Comparison of ENCODE assay signal across 9 cellular contexts in genomic region chr1:7705908-7706216, GRCh38.
A peak's percentile ranks its signal among the peaks of the same experiment; 100 is the strongest.
DNase-seq lines count a peak whose midpoint lies in the region; ATAC-seq and TF ChIP-seq lines count a peak whose summit lies in the region.
"Had no signal": no experiment of that assay in that cellular context is flagged by ENCODE, and none has a peak within 500 bp of the region (broad histone marks: within the 10 kb centered on the region; RNA-seq: fewer than 3 reads in every experiment).

No MANE protein-coding gene starts in this region.

- no peak overlapping the region for H2AFZ ChIP-seq in H9 (ENCODE audit: low read length)

- peak overlapping the region; percentile 30 to 73 (median 54) for H3K4me3 ChIP-seq in esophagus squamous epithelium
- no peak overlapping the region for H3K4me3 ChIP-seq in skeletal muscle satellite cell (ENCODE audit: low read length)

- TF ChIP-seq CTCF in H9 (conservative IDR thresholded peaks at IDR 0.05) (no peak), VCaP (conservative IDR thresholded peaks at IDR 0.05) (no peak), esophagus squamous epithelium (IDR thresholded peaks at IDR 0.05) (no peak)

- no peak for DNase-seq in H9
- DNase-seq in esophagus squamous epithelium (lab: John Stamatoyannopoulos, UW), result no peak
- no peak for DNase-seq in effector CD8-positive, alpha-beta T cell (lab: John Stamatoyannopoulos, UW)
- DNase-seq in NCI-H2196 (lab: John Stamatoyannopoulos, UW; ENCODE audit: unreplicated experiment), result no peak
- DNase-seq: cerebellar nuclear complex; stimulated activated CD4-positive, alpha-beta T cell treated with anti-CD3 and anti-CD28 coated beads, Interleukin-4, amount 100 ng/mL, for 1 hour had no signal

- no peak for ATAC-seq in GM21576 (IDR thresholded peaks at IDR 0.05; ENCODE audit: unreplicated experiment)

- no peak for TF ChIP-seq POLR2A in esophagus squamous epithelium (IDR thresholded peaks at IDR 0.05)

- H3K4me3 Mint-ChIP-seq in H9, result peak overlapping the region; percentile 54 to 80

- H3K27ac Mint-ChIP-seq in H9, result no peak overlapping the region

- H3K23ac ChIP-seq in H9 (ENCODE audit: insufficient read length, low read depth, low read length), result no peak overlapping the region

- H3K4me1 Mint-ChIP-seq in H9, result peaks cover 18 to 24% of the 10 kb centered on the region in 2 experiments

- H3K14ac ChIP-seq in H9 (ENCODE audit: insufficient read depth, low read length), result no peak overlapping the region

- intact Hi-C loops in esophagus squamous epithelium (cut with DNase I), result no loop called here

- H3K9me3 ChIP-seq in H9 (ENCODE audit: control insufficient read depth, low read depth, low read length), result no peaks in the 10 kb centered on the region
- H3K9me3 ChIP-seq in esophagus squamous epithelium, result no peaks in the 10 kb centered on the region
- H3K9me3 ChIP-seq in skeletal muscle satellite cell (replicated peaks; ENCODE audit: low read length), result no peaks in the 10 kb centered on the region

- H2BK5ac ChIP-seq in H9 (ENCODE audit: insufficient read length, low read length), result no peak overlapping the region

- peaks cover 8% of the 10 kb centered on the region for H3K23me2 ChIP-seq in H9 (ENCODE audit: insufficient read length, low read depth, low read length, poor library complexity, severe bottlenecking)

- H4K8ac ChIP-seq in H9 (replicated peaks; ENCODE audit: insufficient read length, low read depth, low read length), result no peak overlapping the region

- H3K56ac ChIP-seq in H9 (ENCODE audit: insufficient read length, low read depth, low read length), result no peak overlapping the region

- H3K36me3 ChIP-seq in esophagus squamous epithelium, result no peaks in the 10 kb centered on the region
- H3K36me3 ChIP-seq in skeletal muscle satellite cell (ENCODE audit: insufficient read depth, low read length), result no peaks in the 10 kb centered on the region

- no peak overlapping the region for H2BK120ac ChIP-seq in H9 (ENCODE audit: low read depth, low read length, poor library complexity, severe bottlenecking)

- no peak overlapping the region for H3T11ph ChIP-seq in H9 (ENCODE audit: low read length)

- H4K5ac ChIP-seq in H9 (ENCODE audit: insufficient read length, low read depth, low read length), result no peak overlapping the region

- no peak overlapping the region for H4K91ac ChIP-seq in H9 (ENCODE audit: insufficient read length, low read depth, low read length)

- no peaks in the 10 kb centered on the region for H3K36me3 Mint-ChIP-seq in H9 (ENCODE audit: insufficient read depth in 1 of 3, low read depth in 3 of 3)

- no peak overlapping the region for H2BK20ac ChIP-seq in H9 (ENCODE audit: low read depth, low read length, poor library complexity, severe bottlenecking)

- H3K79me1 ChIP-seq in H9 (ENCODE audit: insufficient read depth, low read depth, low read length, poor library complexity, severe bottlenecking), result no peaks in the 10 kb centered on the region

- no CpG with 5 or more reads among the region's 7 CpGs for WGBS in H9 (ENCODE audit: extremely low coverage, insufficient read length, low lambda C conversion rate)
- WGBS in esophagus squamous epithelium, 2 donors, result 24 to 49% methylated on average over 7 of the region's 7 CpGs

- no peak overlapping the region for H2BK15ac ChIP-seq in H9 (ENCODE audit: low read depth, low read length)

- H2AK5ac ChIP-seq in H9 (ENCODE audit: insufficient read length, low read length), result no peak overlapping the region

- H3K4me1 ChIP-seq in H9 (ENCODE audit: insufficient read depth, low read length) (0 out of 2 replicates have a peak, but pooled peaks cover 3% of the 10 kb centered on the region), esophagus squamous epithelium (peaks cover 0 to 23% (median 8%) of the 10 kb centered on the region in 3 donors), skeletal muscle satellite cell (ENCODE audit: control insufficient read depth, insufficient read depth, low read length) (peaks cover 10% of the 10 kb centered on the region)

- no peaks in the 10 kb centered on the region for H3K9me3 Mint-ChIP-seq in H9

- no peak overlapping the region for H2BK12ac ChIP-seq in H9 (ENCODE audit: insufficient read length, low read depth, low read length)

- no peak overlapping the region for H3K9ac ChIP-seq in H9 (ENCODE audit: extremely low read depth, insufficient read length, low read length)
- no peak overlapping the region for H3K9ac ChIP-seq in skeletal muscle satellite cell (ENCODE audit: low read depth, low read length)

- no peak overlapping the region for H3K18ac ChIP-seq in H9 (ENCODE audit: insufficient read length, low read depth, low read length)

- H3K27ac ChIP-seq in H9 (ENCODE audit: insufficient read length, low read depth, low read length) (no peak overlapping the region), VCaP (peak overlapping the region; percentile 44), esophagus squamous epithelium (peak overlapping the region; percentile 48 to 77 (median 72))

- no peak overlapping the region for H3K4ac ChIP-seq in H9 (ENCODE audit: low read depth, low read length)

- H3K4me2 ChIP-seq in H9 (ENCODE audit: insufficient read depth, insufficient read length, low read length) (no peak overlapping the region), skeletal muscle satellite cell (ENCODE audit: low read length) (peak overlapping the region; percentile 29)

- H4K20me1 ChIP-seq in H9 (ENCODE audit: control insufficient read depth, insufficient read depth, insufficient read length), result no peaks in the 10 kb centered on the region

- peaks cover 55% of the 10 kb centered on the region for H3K27me3 Mint-ChIP-seq in H9 (ENCODE audit: low read depth)

- no peaks in the 10 kb centered on the region for H3K79me2 ChIP-seq in H9 (ENCODE audit: insufficient read depth, low read length)

- H3K27me3 ChIP-seq in H9 (ENCODE audit: insufficient read depth, low read length), result peaks cover 5% of the 10 kb centered on the region; the same call in 1 of the 2 replicates
- H3K27me3 ChIP-seq in esophagus squamous epithelium, result peaks cover 0 to 55% (median 0%) of the 10 kb centered on the region in 4 donors
- peaks cover 53% of the 10 kb centered on the region for H3K27me3 ChIP-seq in skeletal muscle satellite cell (ENCODE audit: control insufficient read depth, insufficient read depth, low read length)
